Comparison of ENCODE assay signal across 33 cellular contexts in the genomic region with DNA sequence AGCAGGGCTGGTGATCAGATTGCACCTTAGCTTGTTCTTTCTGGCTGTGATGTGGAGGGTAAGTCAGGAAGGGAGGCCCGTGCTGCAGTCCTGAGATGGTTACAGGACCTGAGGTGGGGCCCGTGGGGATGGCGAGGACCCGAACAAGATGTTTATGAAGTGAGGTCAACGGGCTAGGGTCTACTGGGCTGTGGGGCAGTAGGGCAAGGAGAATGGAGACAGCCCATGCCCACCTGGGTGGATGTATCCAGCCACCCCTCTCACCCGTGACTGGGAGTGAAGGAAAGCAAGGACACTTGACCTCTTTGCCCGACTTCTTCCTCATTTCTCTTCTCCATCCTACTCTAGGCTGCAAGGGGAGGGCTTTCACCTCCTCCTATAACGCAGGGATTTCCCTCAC.
"Had no signal": no experiment of that assay in that cellular context is flagged by ENCODE, and none has a peak within 500 bp of the region (broad histone marks: within the 10 kb centered on the region; RNA-seq: fewer than 3 reads in every experiment).

No MANE protein-coding gene starts in this region.

- ATAC-seq: activated CD4-positive, alpha-beta T cell treated with anti-CD3 and anti-CD28 coated beads for 36 hours; activated CD8-positive, alpha-beta memory T cell treated with anti-CD3 and anti-CD28 coated beads, Interleukin-2, amount 10 ng/mL, durations not matched to agents 7 days and 5 days; activated CD8-positive, alpha-beta T cell treated with anti-CD3 and anti-CD28 coated beads, Interleukin-2, amount 10 ng/mL, durations not matched to agents 7 days and 5 days; activated naive CD4-positive, alpha-beta T cell treated with anti-CD3 and anti-CD28 coated beads, Interleukin-2, amount 50 U/mL, for 72 hours; esophagus mucosa; T-cell had no signal

- H3K9me3 Mint-ChIP-seq: activated CD4-positive, alpha-beta memory T cell treated with anti-CD3 and anti-CD28 coated beads for 36 hours; activated CD4-positive, alpha-beta T cell treated with anti-CD3 and anti-CD28 coated beads, Interleukin-2, amount 10 ng/mL, durations not matched to agents 24 days and 14 days; activated naive CD4-positive, alpha-beta T cell treated with anti-CD3 and anti-CD28 coated beads, Interleukin-2, amount 10 ng/mL, durations not matched to agents 7 days and 5 days; activated naive CD4-positive, alpha-beta T cell treated with anti-CD3 and anti-CD28 coated beads, Interleukin-2, amount 50 U/mL, for 72 hours; activated naive CD8-positive, alpha-beta T cell treated with anti-CD3 and anti-CD28 coated beads, Interleukin-2, amount 10 ng/mL, durations not matched to agents 7 days and 5 days; activated T-helper 1 cell treated with anti-CD3 and anti-CD28 coated beads, Interleukin-12 subunit alpha, Interleukin-12 subunit beta, Interleukin-2, Interleukin-4 antibody, amounts not matched to agents 30 ng/mL and 10 ng/mL and 1 ng/mL, durations not matched to agents 14 hours and 24 hours and 36 hours; brain; central memory CD8-positive, alpha-beta T cell; dendritic cell treated with granulocyte-macrophage colony-stimulating factor and Interleukin-4, amounts not matched to agents 40 ng/mL and 50 ng/mL, for 4 days; endodermal cell; T-cell; T-helper 1 cell treated with Interleukin-12 subunit alpha and Interleukin-12 subunit beta and Interleukin-4 antibody, amounts not matched to agents 30 μg/mL and 1 μg/mL, for 36 hours; T-helper 2 cell treated with Interferon-gamma antibody and Interleukin-4, amounts not matched to agents 5 μg/mL and 100 μg/mL, for 36 hours had no signal

- H3K4me3 ChIP-seq: ascending aorta, breast epithelium, coronary artery, dorsolateral prefrontal cortex had no signal

- H3K9me3 ChIP-seq: ascending aorta, breast epithelium had no signal

- H3K27ac ChIP-seq: ascending aorta, breast epithelium, coronary artery, dorsolateral prefrontal cortex had no signal

- H3K36me3 ChIP-seq: breast epithelium had no signal

- H3K4me1 ChIP-seq: ascending aorta, breast epithelium had no signal

- H3K27me3 ChIP-seq: ascending aorta, breast epithelium, dorsolateral prefrontal cortex had no signal

- H3K4me1 Mint-ChIP-seq: activated CD4-positive, alpha-beta T cell treated with anti-CD3 and anti-CD28 coated beads for 36 hours; activated CD4-positive, alpha-beta T cell treated with anti-CD3 and anti-CD28 coated beads, Interleukin-2, amount 10 ng/mL, durations not matched to agents 24 days and 14 days; central memory CD8-positive, alpha-beta T cell; T-cell had no signal

- H3K4me3 Mint-ChIP-seq: activated CD4-positive, alpha-beta memory T cell treated with anti-CD3 and anti-CD28 coated beads for 36 hours; activated CD4-positive, alpha-beta T cell treated with anti-CD3 and anti-CD28 coated beads for 36 hours; activated CD4-positive, alpha-beta T cell treated with anti-CD3 and anti-CD28 coated beads, Interleukin-2, amount 10 ng/mL, durations not matched to agents 24 days and 14 days; activated CD8-positive, alpha-beta memory T cell treated with anti-CD3 and anti-CD28 coated beads, Interleukin-2, amount 10 ng/mL, durations not matched to agents 7 days and 5 days; activated CD8-positive, alpha-beta T cell treated with anti-CD3 and anti-CD28 coated beads, Interleukin-2, amount 10 ng/mL, durations not matched to agents 7 days and 5 days; activated naive CD4-positive, alpha-beta T cell treated with anti-CD3 and anti-CD28 coated beads, Interleukin-2, amount 10 ng/mL, durations not matched to agents 7 days and 5 days; activated naive CD8-positive, alpha-beta T cell treated with anti-CD3 and anti-CD28 coated beads, Interleukin-2, amount 10 ng/mL, durations not matched to agents 7 days and 5 days; activated T-helper 1 cell treated with anti-CD3 and anti-CD28 coated beads, Interleukin-12 subunit alpha, Interleukin-12 subunit beta, Interleukin-2, Interleukin-4 antibody, amounts not matched to agents 30 ng/mL and 10 ng/mL and 1 ng/mL, durations not matched to agents 14 hours and 24 hours and 36 hours; brain; central memory CD8-positive, alpha-beta T cell; dendritic cell treated with granulocyte-macrophage colony-stimulating factor and Interleukin-4, amounts not matched to agents 40 ng/mL and 50 ng/mL, for 4 days; endodermal cell; T-cell; T-helper 1 cell treated with Interleukin-12 subunit alpha and Interleukin-12 subunit beta and Interleukin-4 antibody, amounts not matched to agents 30 μg/mL and 1 μg/mL, for 36 hours; T-helper 2 cell treated with Interferon-gamma antibody and Interleukin-4, amounts not matched to agents 5 μg/mL and 100 μg/mL, for 36 hours had no signal

- H3K36me3 Mint-ChIP-seq: activated CD4-positive, alpha-beta memory T cell treated with anti-CD3 and anti-CD28 coated beads for 36 hours; activated CD8-positive, alpha-beta memory T cell treated with anti-CD3 and anti-CD28 coated beads, Interleukin-2, amount 10 ng/mL, durations not matched to agents 7 days and 5 days; activated naive CD4-positive, alpha-beta T cell treated with anti-CD3 and anti-CD28 coated beads, Interleukin-2, amount 10 ng/mL, durations not matched to agents 7 days and 5 days; activated naive CD4-positive, alpha-beta T cell treated with anti-CD3 and anti-CD28 coated beads, Interleukin-2, amount 50 U/mL, for 72 hours; activated naive CD8-positive, alpha-beta T cell treated with anti-CD3 and anti-CD28 coated beads, Interleukin-2, amount 10 ng/mL, durations not matched to agents 7 days and 5 days had no signal

- H3K27ac Mint-ChIP-seq: activated CD4-positive, alpha-beta memory T cell treated with anti-CD3 and anti-CD28 coated beads for 36 hours; activated CD4-positive, alpha-beta T cell treated with anti-CD3 and anti-CD28 coated beads for 36 hours; activated CD4-positive, alpha-beta T cell treated with anti-CD3 and anti-CD28 coated beads, Interleukin-2, amount 10 ng/mL, durations not matched to agents 24 days and 14 days; activated CD8-positive, alpha-beta memory T cell treated with anti-CD3 and anti-CD28 coated beads, Interleukin-2, amount 10 ng/mL, durations not matched to agents 7 days and 5 days; activated CD8-positive, alpha-beta T cell treated with anti-CD3 and anti-CD28 coated beads, Interleukin-2, amount 10 ng/mL, durations not matched to agents 7 days and 5 days; activated naive CD4-positive, alpha-beta T cell treated with anti-CD3 and anti-CD28 coated beads, Interleukin-2, amount 10 ng/mL, durations not matched to agents 7 days and 5 days; activated naive CD4-positive, alpha-beta T cell treated with anti-CD3 and anti-CD28 coated beads, Interleukin-2, amount 50 U/mL, for 72 hours; activated naive CD8-positive, alpha-beta T cell treated with anti-CD3 and anti-CD28 coated beads, Interleukin-2, amount 10 ng/mL, durations not matched to agents 7 days and 5 days; activated T-helper 1 cell treated with anti-CD3 and anti-CD28 coated beads, Interleukin-12 subunit alpha, Interleukin-12 subunit beta, Interleukin-2, Interleukin-4 antibody, amounts not matched to agents 30 ng/mL and 10 ng/mL and 1 ng/mL, durations not matched to agents 14 hours and 24 hours and 36 hours; dendritic cell treated with granulocyte-macrophage colony-stimulating factor and Interleukin-4, amounts not matched to agents 40 ng/mL and 50 ng/mL, for 4 days; endodermal cell; T-helper 1 cell treated with Interleukin-12 subunit alpha and Interleukin-12 subunit beta and Interleukin-4 antibody, amounts not matched to agents 30 μg/mL and 1 μg/mL, for 36 hours; T-helper 2 cell treated with Interferon-gamma antibody and Interleukin-4, amounts not matched to agents 5 μg/mL and 100 μg/mL, for 36 hours had no signal

- FAIRE-seq: frontal cortex had no signal

- DNase-seq: activated CD4-positive, alpha-beta memory T cell treated with anti-CD3 and anti-CD28 coated beads for 36 hours; activated CD4-positive, alpha-beta T cell treated with anti-CD3 and anti-CD28 coated beads for 36 hours; activated CD4-positive, alpha-beta T cell treated with anti-CD3 and anti-CD28 coated beads, Interleukin-2, amount 10 ng/mL, durations not matched to agents 24 days and 14 days; activated CD4-positive, CD25-positive, alpha-beta regulatory T cell; activated CD4-positive, CD25-positive, alpha-beta regulatory T cell treated with anti-CD3 and anti-CD28 coated beads, Interleukin-2, amount 50 U/mL, for 72 hours; activated CD8-positive, alpha-beta memory T cell treated with anti-CD3 and anti-CD28 coated beads, Interleukin-2, amount 10 ng/mL, durations not matched to agents 7 days and 5 days; activated CD8-positive, alpha-beta memory T cell treated with anti-CD3 and anti-CD28 coated beads, Interleukin-2, amount 50 U/mL, for 4 hours; activated CD8-positive, alpha-beta T cell treated with anti-CD3 and anti-CD28 coated beads, Interleukin-2, amount 10 ng/mL, durations not matched to agents 7 days and 5 days; activated gamma-delta T cell; activated naive CD4-positive, alpha-beta T cell; activated naive CD4-positive, alpha-beta T cell treated with anti-CD3 and anti-CD28 coated beads, Interleukin-2, amount 10 ng/mL, durations not matched to agents 7 days and 5 days; activated naive CD8-positive, alpha-beta T cell treated with anti-CD3 and anti-CD28 coated beads, Interleukin-2, amount 10 ng/mL, durations not matched to agents 7 days and 5 days; activated T-cell treated with anti-CD3 and anti-CD28 coated beads, Interleukin-2, amount 50 U/mL, for 1 hour; activated T-cell treated with anti-CD3 and anti-CD28 coated beads, Interleukin-2, amount 50 U/mL, for 48 hours; dorsolateral prefrontal cortex; effector memory CD4-positive, alpha-beta T cell; endodermal cell; foreskin fibroblast; SW 1271; T-cell; T1000 had no signal

- H3K27me3 Mint-ChIP-seq: activated CD4-positive, alpha-beta memory T cell treated with anti-CD3 and anti-CD28 coated beads for 36 hours; activated CD4-positive, alpha-beta T cell treated with anti-CD3 and anti-CD28 coated beads for 36 hours; activated CD4-positive, alpha-beta T cell treated with anti-CD3 and anti-CD28 coated beads, Interleukin-2, amount 10 ng/mL, durations not matched to agents 24 days and 14 days; activated CD8-positive, alpha-beta memory T cell treated with anti-CD3 and anti-CD28 coated beads, Interleukin-2, amount 10 ng/mL, durations not matched to agents 7 days and 5 days; activated naive CD8-positive, alpha-beta T cell treated with anti-CD3 and anti-CD28 coated beads, Interleukin-2, amount 10 ng/mL, durations not matched to agents 7 days and 5 days; central memory CD8-positive, alpha-beta T cell; T-cell had no signal
